8 cellular contexts compared by ENCODE assay signal in genomic region chr19:53520163-53520546, GRCh38. TPM values are rescaled to one million over a fixed set of nuclear protein-coding genes. Genes with fewer than 3 reads are reported as not detected.
DNase-seq lines count a peak whose midpoint lies in the region; ATAC-seq and TF ChIP-seq lines count a peak whose summit lies in the region.

No MANE protein-coding gene starts in this region.

- in situ Hi-C loops in brain microvascular endothelial cell (cut with HindIII; ENCODE audit: low pct_ligation_motif_present, low sequenced_read_pairs) = no loop called here

- H3K36me3 ChIP-seq in cardiac muscle cell = no peaks in the 10 kb centered on the region
- no peaks in the 10 kb centered on the region for H3K36me3 ChIP-seq in brain microvascular endothelial cell (replicated peaks)
- peaks cover 13% of the 10 kb centered on the region for H3K36me3 ChIP-seq in mesodermal cell (ENCODE audit: control insufficient read depth, insufficient read depth, low read length)

- H3K4me3 ChIP-seq in cardiac muscle cell = peak overlapping the region; percentile 3
- H3K4me3 ChIP-seq in brain microvascular endothelial cell (ENCODE audit: low read depth, low read length) = peak overlapping the region; percentile 49
- H3K4me3 ChIP-seq in mesodermal cell (ENCODE audit: extremely low read depth, insufficient read depth, low read length, poor library complexity, severe bottlenecking) = peak overlapping the region; percentile 87

- ATAC-seq in Right ventricle myocardium inferior = no peak

- no peak for DNase-seq in cardiac muscle cell (ENCODE audit: low read depth in 1 of 2, low spot score in 1 of 2)
- no peak for DNase-seq in Right ventricle myocardium inferior (ENCODE audit: missing footprints)
- DNase-seq in brain microvascular endothelial cell = no peak
- DNase-seq in type B pancreatic cell (ENCODE audit: extremely low spot score, unreplicated experiment) = no peak
- DNase-seq in NCI-H146 (lab: John Stamatoyannopoulos, UW) = no peak
- no peak for DNase-seq in OCI-M1 (lab: John Stamatoyannopoulos, UW)
- DNase-seq in T-helper 9 cell = no peak

- peaks cover 7% of the 10 kb centered on the region for H3K9me3 Mint-ChIP-seq in type B pancreatic cell

- no peak for TF ChIP-seq CTCF in cardiac muscle cell (IDR thresholded peaks at IDR 0.05; ENCODE audit: low read depth, low read length)
- no peak for TF ChIP-seq CTCF in brain microvascular endothelial cell (IDR thresholded peaks at IDR 0.05; ENCODE audit: low read depth, low read length, missing control alignments)
- no peak for TF ChIP-seq CTCF in type B pancreatic cell (conservative IDR thresholded peaks at IDR 0.05)

- H3K36me3 Mint-ChIP-seq in type B pancreatic cell = peaks cover 18% of the 10 kb centered on the region

- H3K4me1 Mint-ChIP-seq in type B pancreatic cell (ENCODE audit: unreplicated experiment) = peaks cover 19% of the 10 kb centered on the region

- peak overlapping the region; percentile 100 for H3K4me3 Mint-ChIP-seq in type B pancreatic cell

- no peaks in the 10 kb centered on the region for H3K9me3 ChIP-seq in cardiac muscle cell (ENCODE audit: low read depth)
- no peaks in the 10 kb centered on the region for H3K9me3 ChIP-seq in mesodermal cell (ENCODE audit: control insufficient read depth, low read length)

- H3K4me1 ChIP-seq in cardiac muscle cell (ENCODE audit: low read depth) (no peaks in the 10 kb centered on the region), mesodermal cell (ENCODE audit: control insufficient read depth, insufficient read depth, low read length, poor library complexity, severe bottlenecking) (peaks cover 7% of the 10 kb centered on the region)

- intact Hi-C loops in Right ventricle myocardium inferior (cut with DNase I) = loop anchor here (5.0 kb wide), 2 partner anchors 88 to 323 kb away; partner anchors contain the start of gene ZNF761

- H3K27ac ChIP-seq in cardiac muscle cell (peak overlapping the region; percentile 81), brain microvascular endothelial cell (peak overlapping the region; percentile 48), mesodermal cell (ENCODE audit: low read depth, low read length, severe bottlenecking) (peak overlapping the region; percentile 83)

- H3K27ac Mint-ChIP-seq in type B pancreatic cell = peak overlapping the region; percentile 95

- WGBS in mesodermal cell (ENCODE audit: insufficient coverage in 2 of 2), 2 experiments = 90 to 91% methylated on average over 13 of the region's 13 CpGs

- H3K27me3 ChIP-seq in cardiac muscle cell (no peaks in the 10 kb centered on the region), brain microvascular endothelial cell (replicated peaks) (no peaks in the 10 kb centered on the region)

- H3K27me3 Mint-ChIP-seq in type B pancreatic cell = no peaks in the 10 kb centered on the region

RNA-seq across cellular contexts. Expression of gene ZNF331, which starts 17.8 kb away (rescaled TPM):
- total RNA-seq in cardiac muscle cell = 11.4 and 22.1 TPM in 2 replicates
- 11.0 and 28.2 TPM in 2 replicates for polyA plus RNA-seq in cardiac muscle cell
- total RNA-seq in Right ventricle myocardium inferior = 9.3 TPM
- 26.7 TPM for polyA plus RNA-seq in mesodermal cell (2013, experiment 1 of 2)
- polyA plus RNA-seq in mesodermal cell (2013, experiment 2 of 2) = 28.2 TPM
- 13.7 and 25.7 TPM in 2 replicates for total RNA-seq in type B pancreatic cell (ENCODE audit: low replicate concordance)

RNA-seq across cellular contexts. Expression of gene ZNF813, which starts 52.6 kb away (rescaled TPM):
- 1.9 and 3.5 TPM in 2 replicates for total RNA-seq in cardiac muscle cell
- polyA plus RNA-seq in cardiac muscle cell = 2.7 and 3.3 TPM in 2 replicates
- 1.1 TPM for total RNA-seq in Right ventricle myocardium inferior
- 13.0 TPM for polyA plus RNA-seq in mesodermal cell (2013, experiment 1 of 2)
- polyA plus RNA-seq in mesodermal cell (2013, experiment 2 of 2) = 15.5 TPM
- 7.6 and 10.6 TPM in 2 replicates for total RNA-seq in type B pancreatic cell (ENCODE audit: low replicate concordance)

Comparison
In these comparisons a context has a peak if more than half of its experiments do, and no peak if none do; other contexts are left out.
1. H3K4me3 ChIP-seq: peak in every context shown above with its lines; median percentile 87 in mesodermal cell; 49 in brain microvascular endothelial cell; 3 in cardiac muscle cell.